30 cellular contexts compared by ENCODE assay signal in the genomic region with DNA sequence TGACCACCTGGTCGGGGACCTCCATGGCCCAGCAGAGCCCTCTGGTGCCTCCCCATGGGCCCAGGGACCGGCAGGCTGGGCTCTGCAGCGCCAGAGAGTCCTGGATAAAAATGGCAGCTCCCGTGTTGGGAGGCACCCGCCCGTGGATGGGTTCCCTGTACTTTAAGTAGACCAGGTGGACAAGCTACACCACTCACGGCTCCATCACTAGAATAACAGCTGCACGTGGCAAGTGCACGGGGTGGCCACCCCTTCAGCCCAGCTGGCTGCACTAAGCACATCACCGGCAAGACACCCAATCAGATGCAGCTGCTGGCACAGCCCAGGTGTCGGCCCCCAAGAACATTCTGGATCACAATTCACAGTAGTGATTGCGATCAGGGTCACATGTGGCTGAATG.
DNase-seq lines count a peak whose midpoint lies in the region; ATAC-seq, FAIRE-seq and TF ChIP-seq lines count a peak whose summit lies in the region.
"Had no signal": no experiment of that assay in that cellular context is flagged by ENCODE, and none has a peak within 500 bp of the region (broad histone marks: within the 10 kb centered on the region; RNA-seq: fewer than 3 reads in every experiment).

No MANE protein-coding gene starts in this region.

- no peaks in the 10 kb centered on the region for H3K9me3 ChIP-seq in CD4-positive, alpha-beta T cell (ENCODE audit: control insufficient read depth, low read length)
- H3K9me3 ChIP-seq: BE2C, Caco-2, colonic mucosa, esophagus muscularis mucosa, neutrophil, SJSA1 had no signal

- peaks cover 0 to 4% (median 0%) of the 10 kb centered on the region in 7 donors for H3K9me3 Mint-ChIP-seq in naive B cell
- H3K9me3 Mint-ChIP-seq in type B pancreatic cell, result no peaks in the 10 kb centered on the region
- H3K9me3 Mint-ChIP-seq in CD4-positive, alpha-beta T cell, result no peaks in the 10 kb centered on the region
- H3K9me3 Mint-ChIP-seq: activated CD4-positive, alpha-beta T cell treated with anti-CD3 and anti-CD28 coated beads, Interleukin-2, amount 10 ng/mL, durations not matched to agents 24 days and 14 days; activated naive CD4-positive, alpha-beta T cell treated with anti-CD3 and anti-CD28 coated beads for 36 hours; activated T-cell treated with anti-CD3 and anti-CD28 coated beads, Interleukin-2, amount 50 U/mL, for 72 hours; effector memory CD8-positive, alpha-beta T cell; T-helper 1 cell treated with Interleukin-12 subunit alpha and Interleukin-12 subunit beta and Interleukin-4 antibody, amounts not matched to agents 30 μg/mL and 1 μg/mL, for 36 hours had no signal

- peaks cover 25 to 31% (median 27%) of the 10 kb centered on the region in 3 donors for H3K4me1 Mint-ChIP-seq in naive B cell
- peaks cover 69% of the 10 kb centered on the region for H3K4me1 Mint-ChIP-seq in type B pancreatic cell (ENCODE audit: unreplicated experiment)
- H3K4me1 Mint-ChIP-seq in CD4-positive, alpha-beta T cell (ENCODE audit: low read depth), result peaks cover 5% of the 10 kb centered on the region
- H3K4me1 Mint-ChIP-seq: activated CD4-positive, alpha-beta T cell treated with anti-CD3 and anti-CD28 coated beads, Interleukin-2, amount 10 ng/mL, durations not matched to agents 24 days and 14 days had no signal

- H3K27ac Mint-ChIP-seq in naive B cell (peak overlapping the region in 3 of 6 donors; percentile 64 to 77 (median 72)), type B pancreatic cell (peak overlapping the region; percentile 74)
- no peak overlapping the region for H3K27ac Mint-ChIP-seq in CD4-positive, alpha-beta T cell
- H3K27ac Mint-ChIP-seq: activated CD4-positive, alpha-beta T cell treated with anti-CD3 and anti-CD28 coated beads, Interleukin-2, amount 10 ng/mL, durations not matched to agents 24 days and 14 days; activated CD8-positive, alpha-beta memory T cell treated with anti-CD3 and anti-CD28 coated beads, Interleukin-2, amount 10 ng/mL, durations not matched to agents 7 days and 5 days; activated naive CD4-positive, alpha-beta T cell treated with anti-CD3 and anti-CD28 coated beads for 36 hours; activated T-cell treated with anti-CD3 and anti-CD28 coated beads, Interleukin-2, amount 50 U/mL, for 72 hours; effector memory CD8-positive, alpha-beta T cell; T-helper 1 cell treated with Interleukin-12 subunit alpha and Interleukin-12 subunit beta and Interleukin-4 antibody, amounts not matched to agents 30 μg/mL and 1 μg/mL, for 36 hours had no signal

- POLR2A ChIA-PET in CD4-positive, alpha-beta T cell (lab: Charles Lee), result no interaction called here

- CTCF ChIA-PET in CD4-positive, alpha-beta T cell (lab: Charles Lee), result no interaction called here

- H3K4me3 Mint-ChIP-seq in naive B cell, result peak overlapping the region; percentile 16 to 89 (median 75)
- H3K4me3 Mint-ChIP-seq in type B pancreatic cell, result no peak overlapping the region
- no peak overlapping the region for H3K4me3 Mint-ChIP-seq in CD4-positive, alpha-beta T cell
- H3K4me3 Mint-ChIP-seq: activated CD4-positive, alpha-beta T cell treated with anti-CD3 and anti-CD28 coated beads, Interleukin-2, amount 10 ng/mL, durations not matched to agents 24 days and 14 days; activated CD8-positive, alpha-beta memory T cell treated with anti-CD3 and anti-CD28 coated beads, Interleukin-2, amount 10 ng/mL, durations not matched to agents 7 days and 5 days; activated naive CD4-positive, alpha-beta T cell treated with anti-CD3 and anti-CD28 coated beads for 36 hours; activated T-cell treated with anti-CD3 and anti-CD28 coated beads, Interleukin-2, amount 50 U/mL, for 72 hours; effector memory CD8-positive, alpha-beta T cell; T-helper 1 cell treated with Interleukin-12 subunit alpha and Interleukin-12 subunit beta and Interleukin-4 antibody, amounts not matched to agents 30 μg/mL and 1 μg/mL, for 36 hours had no signal

- no peaks in the 10 kb centered on the region for H3K27me3 ChIP-seq in CD4-positive, alpha-beta T cell (ENCODE audit: control insufficient read depth, insufficient read depth, low read length)
- H3K27me3 ChIP-seq: BE2C, colonic mucosa, esophagus muscularis mucosa, SJSA1 had no signal

- H3K36me3 Mint-ChIP-seq in naive B cell (no peaks in the 10 kb centered on the region), type B pancreatic cell (peaks cover 10% of the 10 kb centered on the region)
- no peaks in the 10 kb centered on the region for H3K36me3 Mint-ChIP-seq in CD4-positive, alpha-beta T cell (ENCODE audit: low read depth)
- H3K36me3 Mint-ChIP-seq: activated CD8-positive, alpha-beta memory T cell treated with anti-CD3 and anti-CD28 coated beads, Interleukin-2, amount 10 ng/mL, durations not matched to agents 7 days and 5 days had no signal

- H3K27me3 Mint-ChIP-seq in naive B cell (peaks cover 59 to 74% (median 66%) of the 10 kb centered on the region in 3 donors), type B pancreatic cell (no peaks in the 10 kb centered on the region)
- H3K27me3 Mint-ChIP-seq in CD4-positive, alpha-beta T cell, result peaks cover 43% of the 10 kb centered on the region

- no peak for FAIRE-seq in GM19239 (lab: Jason Lieb, UNC)
- FAIRE-seq: A204.1, bronchial epithelial cell, frontal cortex, H1, islet of Langerhans, urothelium cell line had no signal

- intact Hi-C loops in CD4-positive, alpha-beta T cell (cut with DNase I, micrococcal nuclease), result no loop called here

- DNase-seq in SKM-1 treated with dmso at 0.1 percent for 144 hours (lab: John Stamatoyannopoulos, UW; ENCODE audit: unreplicated experiment) (peak; percentile 2), SKM-1 (lab: John Stamatoyannopoulos, UW; ENCODE audit: unreplicated experiment) (no peak), caudate nucleus (lab: John Stamatoyannopoulos, UW) (peak in 4 of 61 donors; percentile 24 to 59 (median 52)), naive B cell (peak; percentile 20), type B pancreatic cell (ENCODE audit: extremely low spot score, unreplicated experiment) (no peak), GM19239 (ENCODE audit: insufficient read length, low spot score) (no peak), DMS79 (lab: John Stamatoyannopoulos, UW) (no peak)
- DNase-seq in CD4-positive, alpha-beta T cell, result no peak
- DNase-seq: activated CD4-positive, alpha-beta T cell treated with anti-CD3 and anti-CD28 coated beads, Interleukin-2, amount 10 ng/mL, durations not matched to agents 24 days and 14 days; activated CD8-positive, alpha-beta memory T cell treated with anti-CD3 and anti-CD28 coated beads, Interleukin-2, amount 10 ng/mL, durations not matched to agents 7 days and 5 days; activated naive CD4-positive, alpha-beta T cell treated with anti-CD3 and anti-CD28 coated beads for 36 hours; activated T-cell treated with anti-CD3 and anti-CD28 coated beads, Interleukin-2, amount 50 U/mL, for 72 hours; amniotic stem cell; BE2C; Caco-2; colonic mucosa; DMS79 treated with DMSO at 0.1 percent for 48 hours; effector memory CD8-positive, alpha-beta T cell; NCI-H1048; NCI-H526 treated with DMSO at 0.1 percent for 48 hours had no signal

- peak overlapping the region; percentile 46 for H3K27ac ChIP-seq in caudate nucleus (ENCODE audit: low read depth, low read length)
- H3K27ac ChIP-seq in CD4-positive, alpha-beta T cell (ENCODE audit: low read depth, low read length), result no peak overlapping the region
- H3K27ac ChIP-seq: colonic mucosa, neutrophil, SJSA1 had no signal

- peak; percentile 43 to 59 for ATAC-seq in naive B cell (ENCODE audit: low read depth in 2 of 2)
- no peak for ATAC-seq in CD4-positive, alpha-beta T cell (ENCODE audit: poor library complexity)
- ATAC-seq: activated CD8-positive, alpha-beta memory T cell treated with anti-CD3 and anti-CD28 coated beads, Interleukin-2, amount 10 ng/mL, durations not matched to agents 7 days and 5 days; activated T-cell treated with anti-CD3 and anti-CD28 coated beads, Interleukin-2, amount 50 U/mL, for 72 hours; effector memory CD8-positive, alpha-beta T cell had no signal

- TF ChIP-seq CTCF in type B pancreatic cell (conservative IDR thresholded peaks at IDR 0.05), result no peak
- no peak for TF ChIP-seq CTCF in CD4-positive, alpha-beta T cell (IDR thresholded peaks at IDR 0.05)

Comparison
In these comparisons a context has a peak if more than half of its experiments do, and no peak if none do; other contexts are left out.
1. DNase-seq: peak in SKM-1 treated with dmso at 0.1 percent for 144 hours (single experiment) and naive B cell (single experiment); none in SKM-1 (single experiment), type B pancreatic cell (single experiment), GM19239 (single experiment), DMS79 (single experiment) and CD4-positive, alpha-beta T cell (0 of 10).
2. H3K4me3 Mint-ChIP-seq: peak in naive B cell (8 of 8); none in type B pancreatic cell (single experiment) and CD4-positive, alpha-beta T cell (single experiment).